ENCODE assay signal across 9 cellular contexts in the genomic region with DNA sequence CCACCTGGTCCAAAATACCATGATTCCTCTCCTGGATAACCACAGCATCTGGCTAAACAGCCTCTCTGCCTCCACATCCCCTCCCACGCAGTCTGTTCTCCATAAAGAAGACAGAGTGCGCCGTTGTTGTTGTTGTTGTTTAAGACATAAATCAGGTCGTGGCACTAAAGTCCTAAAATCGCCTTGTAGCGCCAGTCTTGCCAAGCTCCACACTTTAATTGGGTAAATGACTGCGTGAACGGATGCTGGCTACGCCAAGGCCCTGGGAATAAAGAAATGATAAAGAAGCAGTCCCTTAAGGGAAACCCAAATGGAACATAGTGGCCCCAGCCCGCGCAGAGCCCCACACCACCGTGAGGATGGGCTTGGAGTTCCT. TPM values are rescaled to one million over a fixed set of nuclear protein-coding genes. Genes with fewer than 3 reads are reported as not detected.
DNase-seq lines count a peak whose midpoint lies in the region; ATAC-seq and TF ChIP-seq lines count a peak whose summit lies in the region.
"Had no signal": no experiment of that assay in that cellular context is flagged by ENCODE, and none has a peak within 500 bp of the region (broad histone marks: within the 10 kb centered on the region; RNA-seq: fewer than 3 reads in every experiment).

No MANE protein-coding gene starts in this region.

- CTCF ChIA-PET in T-cell (lab: Charles Lee), result interaction anchor here in 1 of 2 donors (1.8 kb wide), 1 partner anchor 13 kb away, joined by 6 read pairs; no protein-coding TSS in a partner anchor

- no peak for DNase-seq in T-cell
- peak in 1 of 2 donors; percentile 35 for DNase-seq in foreskin keratinocyte
- DNase-seq in inferior parietal cortex (ENCODE audit: extremely low spot score), result no peak
- no peak for DNase-seq in putamen (ENCODE audit: low spot score)

- H3K27ac Mint-ChIP-seq in T-cell, result peak overlapping the region; percentile 84 to 86

- H3K9ac ChIP-seq in skeletal muscle satellite cell (ENCODE audit: low read depth, low read length), result peak overlapping the region; percentile 93

- H3K27me3 Mint-ChIP-seq in T-cell, result no peaks in the 10 kb centered on the region

- peak overlapping the region; percentile 98 for H3K4me2 ChIP-seq in skeletal muscle satellite cell (ENCODE audit: low read length)

- ATAC-seq in GM18909 (IDR thresholded peaks at IDR 0.05; ENCODE audit: poor library complexity, unreplicated experiment), result peak; percentile 2
- ATAC-seq in T-cell (replicated peaks in 1 of 4), result no peak
- ATAC-seq in foreskin keratinocyte, result no peak
- ATAC-seq in GM21576 (IDR thresholded peaks at IDR 0.05; ENCODE audit: unreplicated experiment), result no peak
- ATAC-seq in HG03025 (IDR thresholded peaks at IDR 0.05; ENCODE audit: low FRiP score, unreplicated experiment), result no peak

- peaks cover 25% of the 10 kb centered on the region for H3K4me1 ChIP-seq in foreskin keratinocyte
- H3K4me1 ChIP-seq in skeletal muscle satellite cell (ENCODE audit: control insufficient read depth, insufficient read depth, low read length), result peaks cover 11% of the 10 kb centered on the region

- peak overlapping the region; percentile 49 for H3K27ac ChIP-seq in foreskin keratinocyte

- no peaks in the 10 kb centered on the region for H3K27me3 ChIP-seq in foreskin keratinocyte
- H3K27me3 ChIP-seq in skeletal muscle satellite cell (ENCODE audit: control insufficient read depth, insufficient read depth, low read length), result peaks cover 22% of the 10 kb centered on the region

- no peaks in the 10 kb centered on the region for H3K9me3 ChIP-seq in skeletal muscle satellite cell (replicated peaks; ENCODE audit: low read length)

- peaks cover 8% of the 10 kb centered on the region for H3K36me3 ChIP-seq in skeletal muscle satellite cell (ENCODE audit: insufficient read depth, low read length)

- H3K9me3 Mint-ChIP-seq in T-cell, result no peaks in the 10 kb centered on the region

- H3K4me3 ChIP-seq in skeletal muscle satellite cell (ENCODE audit: low read length), result peak overlapping the region; percentile 97

- TF ChIP-seq CTCF in foreskin keratinocyte (conservative IDR thresholded peaks at IDR 0.05), result no peak

- POLR2A ChIA-PET in T-cell (lab: Charles Lee), result no interaction called here

- H3K4me1 Mint-ChIP-seq in T-cell, result peaks cover 43 to 46% (median 44%) of the 10 kb centered on the region in 3 donors

- H3K4me3 Mint-ChIP-seq in T-cell, result peak overlapping the region; percentile 80 to 96 (median 86)

- H3K36me3 Mint-ChIP-seq in T-cell, result peaks cover 15% of the 10 kb centered on the region

RNA-seq across cellular contexts. Expression of a gene that starts 0.4 kb away (rescaled TPM):
- total RNA-seq in T-cell (10 to 100 TPM; 78.8 to 97.0 (median 84.1) TPM), foreskin keratinocyte (93.0 and 94.2 TPM in 2 replicates)
- polyA plus RNA-seq in foreskin keratinocyte, result 25.9 and 26.2 TPM in 2 replicates
- 92.0 and 117 TPM in 2 replicates for total RNA-seq in skeletal muscle satellite cell (2012; rRNA removed)

RNA-seq across cellular contexts. Expression of a gene that starts 34.0 kb away (rescaled TPM):
- total RNA-seq in T-cell (not detected), foreskin keratinocyte (not detected in 2 replicates)
- polyA plus RNA-seq in foreskin keratinocyte, result not detected in 2 replicates
- total RNA-seq in skeletal muscle satellite cell (2012; rRNA removed), result not detected in 2 replicates
- total RNA-seq: LHCN-M2 had no signal
